2 cellular contexts compared by ENCODE assay signal in genomic region chr7:133255461-133255860, GRCh38.
TF ChIP-seq lines count a peak whose summit lies in the region.

No MANE protein-coding gene starts in this region.

TF ChIP-seq in SK-N-SH, 30 proteins besides CTCF, POLR2A, EP300 and RAD21 (continued from another document):
- TF ChIP-seq CHD2 (IDR thresholded peaks at IDR 0.05; ENCODE audit: low read length, partially characterized antibody) (no peak), MEF2A (IDR thresholded peaks at IDR 0.05; ENCODE audit: borderline replicate concordance, low read depth) (no peak), REST (IDR thresholded peaks at IDR 0.05; ENCODE audit: low read depth, low read length) (no peak), EZH2phosphoT487 (IDR thresholded peaks at IDR 0.05; ENCODE audit: borderline replicate concordance, low read depth) (no peak), SIN3A (IDR thresholded peaks at IDR 0.05; ENCODE audit: borderline replicate concordance, low read depth, low read length) (no peak), FOXJ3 (CRISPR knock-in tag; IDR thresholded peaks at IDR 0.05) (no peak), GATA2 (CRISPR knock-in tag; IDR thresholded peaks at IDR 0.05) (no peak), YY1 (IDR thresholded peaks at IDR 0.05; ENCODE audit: low read depth) (no peak), MAX (IDR thresholded peaks at IDR 0.05; ENCODE audit: low read depth) (no peak), ELF1 (IDR thresholded peaks at IDR 0.05) (no peak), RFX5 (IDR thresholded peaks at IDR 0.05; ENCODE audit: low read length) (no peak), NRF1 (IDR thresholded peaks at IDR 0.05; ENCODE audit: low read depth, low read length) (no peak), FOXM1 (IDR thresholded peaks at IDR 0.05; ENCODE audit: low read depth) (no peak), POLR2AphosphoS5 (IDR thresholded peaks at IDR 0.05; ENCODE audit: low read depth, low read length) (no peak), NFIC (IDR thresholded peaks at IDR 0.05; ENCODE audit: borderline replicate concordance) (no peak), PBX3 (IDR thresholded peaks at IDR 0.05) (no peak)

TF ChIP-seq in SK-N-SH treated with all-trans-retinoic acid at 6 μM for 48 hours, 23 proteins besides CTCF, POLR2A, EP300 and RAD21 (continued from another document):
- no peak for TF ChIP-seq PATZ1 (CRISPR knock-in tag; IDR thresholded peaks at IDR 0.05; ENCODE audit: borderline replicate concordance)
- no peak for TF ChIP-seq PPARA (CRISPR knock-in tag; IDR thresholded peaks at IDR 0.05; ENCODE audit: borderline replicate concordance)
- TF ChIP-seq ZFP3 (CRISPR knock-in tag; IDR thresholded peaks at IDR 0.05), result no peak
- no peak for TF ChIP-seq ZNF565 (CRISPR knock-in tag; conservative IDR thresholded peaks at IDR 0.05; ENCODE audit: low read depth)
- TF ChIP-seq POU6F1 (CRISPR knock-in tag; IDR thresholded peaks at IDR 0.05; ENCODE audit: borderline replicate concordance, low read depth), result no peak
- TF ChIP-seq ZFP30 (CRISPR knock-in tag; IDR thresholded peaks at IDR 0.05), result no peak
- no peak for TF ChIP-seq BACH2 (CRISPR knock-in tag; IDR thresholded peaks at IDR 0.05; ENCODE audit: borderline replicate concordance)
- no peak for TF ChIP-seq TSHZ2 (CRISPR knock-in tag; IDR thresholded peaks at IDR 0.05)
- TF ChIP-seq TCF4 (CRISPR knock-in tag; IDR thresholded peaks at IDR 0.05; ENCODE audit: borderline replicate concordance), result no peak
